Comparison of ENCODE assay signal across 1 cellular context in genomic region chr5:141496038-141496437, GRCh38.
TF ChIP-seq lines count a peak whose summit lies in the region.

No MANE protein-coding gene starts in this region.

TF ChIP-seq in H1, 55 proteins besides CTCF, POLR2A, EP300 and RAD21:
- TF ChIP-seq RXRA (IDR thresholded peaks at IDR 0.05; ENCODE audit: insufficient read depth, low read depth, low read length): no peak
- no peak for TF ChIP-seq GABPA (IDR thresholded peaks at IDR 0.05; ENCODE audit: borderline replicate concordance, insufficient read depth, low read length)
